8 cellular contexts compared by ENCODE assay signal in genomic region chr14:70906785-70907171, GRCh38. TPM values are rescaled to one million over a fixed set of nuclear protein-coding genes. Genes with fewer than 3 reads are reported as not detected.
DNase-seq lines count a peak whose midpoint lies in the region; ATAC-seq and TF ChIP-seq lines count a peak whose summit lies in the region.

No MANE protein-coding gene starts in this region.

- ATAC-seq in GM18907 (IDR thresholded peaks at IDR 0.05; ENCODE audit: unreplicated experiment) = peak; percentile 1
- ATAC-seq in HG02981 (IDR thresholded peaks at IDR 0.05; ENCODE audit: unreplicated experiment) = no peak
- ATAC-seq in HG02623 (IDR thresholded peaks at IDR 0.05; ENCODE audit: unreplicated experiment) = no peak

- peaks cover 1% of the 10 kb centered on the region for H3K9me3 Mint-ChIP-seq in endodermal cell
- H3K9me3 Mint-ChIP-seq in neural crest cell = no peaks in the 10 kb centered on the region

- H3K27me3 ChIP-seq in NT2/D1 (ENCODE audit: insufficient read depth, insufficient read length) = no peaks in the 10 kb centered on the region
- H3K27me3 ChIP-seq in endodermal cell (ENCODE audit: control insufficient read depth, insufficient read depth, low read length, poor library complexity, severe bottlenecking) = no peaks in the 10 kb centered on the region

- no peak for TF ChIP-seq CTCF in endodermal cell (conservative IDR thresholded peaks at IDR 0.05)
- no peak for TF ChIP-seq CTCF in neural crest cell (conservative IDR thresholded peaks at IDR 0.05)

- H3K27me3 Mint-ChIP-seq in endodermal cell (ENCODE audit: insufficient read depth) (no peaks in the 10 kb centered on the region), neural crest cell (ENCODE audit: low read depth) (peaks cover 3% of the 10 kb centered on the region)

- H3K36me3 Mint-ChIP-seq in endodermal cell (ENCODE audit: low read depth) = peaks cover 1% of the 10 kb centered on the region
- H3K36me3 Mint-ChIP-seq in neural crest cell (ENCODE audit: low read depth) = no peaks in the 10 kb centered on the region

- H3K36me3 ChIP-seq in NT2/D1 (ENCODE audit: insufficient read depth, insufficient read length, low read length) = no peaks in the 10 kb centered on the region
- H3K36me3 ChIP-seq in endodermal cell (ENCODE audit: control insufficient read depth, insufficient read depth, low read length) = no peaks in the 10 kb centered on the region

- WGBS in endodermal cell (ENCODE audit: insufficient coverage in 1 of 2, insufficient read length in 1 of 2), 2 experiments = 64 to 72% methylated on average over 8 to 9 of the region's 9 CpGs

- H3K27ac Mint-ChIP-seq in endodermal cell = no peak overlapping the region
- H3K27ac Mint-ChIP-seq in neural crest cell (ENCODE audit: unreplicated experiment) = no peak overlapping the region

- H3K4me3 ChIP-seq in NT2/D1 (ENCODE audit: insufficient read length, low read depth) (peak overlapping the region; percentile 27), endodermal cell (ENCODE audit: low read length) (peak overlapping the region; percentile 47)

- H3K9ac ChIP-seq in NT2/D1 (ENCODE audit: insufficient read length, low read depth) (peak overlapping the region; percentile 9), endodermal cell (ENCODE audit: extremely low read depth, low read length, poor library complexity, severe bottlenecking) (no peak overlapping the region)

- H3K4me1 Mint-ChIP-seq in endodermal cell = peaks cover 40% of the 10 kb centered on the region
- H3K4me1 Mint-ChIP-seq in neural crest cell = peaks cover 43% of the 10 kb centered on the region

- H3K9me3 ChIP-seq in NT2/D1 (ENCODE audit: insufficient read depth, low read length) (no peaks in the 10 kb centered on the region), endodermal cell (ENCODE audit: control insufficient read depth, low read length) (no peaks in the 10 kb centered on the region)

- no peak overlapping the region for H3K27ac ChIP-seq in endodermal cell (ENCODE audit: low read depth, low read length)

- H3K4me1 ChIP-seq in NT2/D1 (ENCODE audit: insufficient read depth, insufficient read length) (no peaks in the 10 kb centered on the region), endodermal cell (ENCODE audit: control insufficient read depth, insufficient read depth, low read length) (no peaks in the 10 kb centered on the region)

- DNase-seq in NT2/D1 (ENCODE audit: low read depth, low spot score) (no peak), endodermal cell (no peak), neural crest cell (ENCODE audit: low read depth, low spot score) (no peak), T-helper 9 cell (no peak)
- DNase-seq in activated CD4-positive, alpha-beta T cell treated with anti-CD3 and anti-CD28 coated beads, Interleukin-2, amount 50 U/mL, for 1 hour = no peak

- peak overlapping the region; percentile 89 for H3K4me3 Mint-ChIP-seq in endodermal cell
- peak overlapping the region; percentile 71 for H3K4me3 Mint-ChIP-seq in neural crest cell

RNA-seq across cellular contexts. Expression of gene PCNX1, which starts 0.5 kb away (rescaled TPM):
- total RNA-seq in endodermal cell (10 to 100 TPM; 68.2 TPM), neural crest cell (50.3 and 50.4 TPM in 2 replicates)
- 30.1 TPM for polyA plus RNA-seq in endodermal cell (2013, experiment 1 of 2)
- 22.4 TPM for polyA plus RNA-seq in endodermal cell (2013, experiment 2 of 2)
